ENCODE assay signal across 16 cellular contexts in genomic region chr12:6083606-6084005, GRCh38. TPM values are rescaled to one million over a fixed set of nuclear protein-coding genes. Genes with fewer than 3 reads are reported as not detected.
A peak's percentile ranks its signal among the peaks of the same experiment; 100 is the strongest.
DNase-seq lines count a peak whose midpoint lies in the region; ATAC-seq and TF ChIP-seq lines count a peak whose summit lies in the region.
"Had no signal": no experiment of that assay in that cellular context is flagged by ENCODE, and none has a peak within 500 bp of the region (broad histone marks: within the 10 kb centered on the region; RNA-seq: fewer than 3 reads in every experiment).

No MANE protein-coding gene starts in this region.

- H3K79me2 ChIP-seq in neural progenitor cell (ENCODE audit: low read depth) = no peaks in the 10 kb centered on the region

- CTCF ChIA-PET in activated CD4-positive, alpha-beta T cell treated with anti-CD3 and anti-CD28 coated beads, Interleukin-2, amount 10 ng/mL, durations not matched to agents 7 days and 5 days (lab: Charles Lee) = interaction anchor here (0.7 kb wide), 1 partner anchor 12 kb away, joined by 3 read pairs; no protein-coding TSS in a partner anchor

- H3K27me3 Mint-ChIP-seq in endodermal cell (ENCODE audit: insufficient read depth) (no peaks in the 10 kb centered on the region), neural progenitor cell (ENCODE audit: insufficient read depth, low read depth) (peaks cover 6% of the 10 kb centered on the region)
- H3K27me3 Mint-ChIP-seq in activated CD4-positive, alpha-beta T cell treated with anti-CD3 and anti-CD28 coated beads, Interleukin-2, amount 10 ng/mL, durations not matched to agents 7 days and 5 days = no peaks in the 10 kb centered on the region

- peaks cover 10% of the 10 kb centered on the region for H3K4me1 ChIP-seq in right cardiac atrium (ENCODE audit: control insufficient read depth, insufficient read depth, low read length)
- H3K4me1 ChIP-seq in endodermal cell (ENCODE audit: control insufficient read depth, insufficient read depth, low read length) = peaks cover 17% of the 10 kb centered on the region
- H3K4me1 ChIP-seq in neural progenitor cell = peaks cover 26% of the 10 kb centered on the region

- H3K4me2 ChIP-seq in neural progenitor cell = peak overlapping the region; percentile 70

- H3K36me3 ChIP-seq in endodermal cell (ENCODE audit: control insufficient read depth, insufficient read depth, low read length) (peaks cover 10% of the 10 kb centered on the region), neural progenitor cell (no peaks in the 10 kb centered on the region)

- H3K9me3 Mint-ChIP-seq in endodermal cell = no peaks in the 10 kb centered on the region
- no peaks in the 10 kb centered on the region for H3K9me3 Mint-ChIP-seq in neural progenitor cell
- H3K9me3 Mint-ChIP-seq in activated CD4-positive, alpha-beta T cell treated with anti-CD3 and anti-CD28 coated beads, Interleukin-2, amount 10 ng/mL, durations not matched to agents 7 days and 5 days = no peaks in the 10 kb centered on the region
- H3K9me3 Mint-ChIP-seq: CD8-positive, alpha-beta T cell; natural killer cell treated with Interleukin-12 subunit alpha and Interleukin-12 subunit beta and Interleukin-15 and Interleukin-18, amount 100 ng/mL, for 72 hours had no signal

- WGBS in right cardiac atrium = 75% methylated on average over 4 of the region's 4 CpGs
- WGBS in endodermal cell (ENCODE audit: insufficient coverage in 1 of 2, insufficient read length in 1 of 2), 2 experiments = 70 to 86% methylated on average over 4 of the region's 4 CpGs

- H3K4me3 Mint-ChIP-seq in endodermal cell (no peak overlapping the region), neural progenitor cell (peak overlapping the region; percentile 7)
- H3K4me3 Mint-ChIP-seq in activated CD4-positive, alpha-beta T cell treated with anti-CD3 and anti-CD28 coated beads, Interleukin-2, amount 10 ng/mL, durations not matched to agents 7 days and 5 days = no peak overlapping the region
- H3K4me3 Mint-ChIP-seq: CD8-positive, alpha-beta T cell; natural killer cell treated with Interleukin-12 subunit alpha and Interleukin-12 subunit beta and Interleukin-15 and Interleukin-18, amount 100 ng/mL, for 72 hours had no signal

- TF ChIP-seq CTCF in endodermal cell (conservative IDR thresholded peaks at IDR 0.05) = no peak
- no peak for TF ChIP-seq CTCF in neural progenitor cell (IDR thresholded peaks at IDR 0.05)

- H3K9me3 ChIP-seq in right cardiac atrium (ENCODE audit: control insufficient read depth, low read length) = no peaks in the 10 kb centered on the region
- no peaks in the 10 kb centered on the region for H3K9me3 ChIP-seq in endodermal cell (ENCODE audit: control insufficient read depth, low read length)
- no peaks in the 10 kb centered on the region for H3K9me3 ChIP-seq in neural progenitor cell (ENCODE audit: low read depth)

- ATAC-seq in right cardiac atrium (no peak), left ventricle myocardium superior (no peak)
- ATAC-seq: CD8-positive, alpha-beta T cell; natural killer cell treated with Interleukin-12 subunit alpha and Interleukin-12 subunit beta and Interleukin-15 and Interleukin-18, amount 100 ng/mL, for 72 hours; stimulated activated naive CD8-positive, alpha-beta T cell treated with anti-CD3 and anti-CD28 coated beads, Interleukin-15, Interleukin-2, amounts not matched to agents 100 U/mL and 50 U/mL, for 24 hours had no signal

- H2AFZ ChIP-seq in neural progenitor cell (replicated peaks) = no peak overlapping the region

- H3K27ac Mint-ChIP-seq in endodermal cell (peak overlapping the region; percentile 94), neural progenitor cell (peak overlapping the region; percentile 98)
- no peak overlapping the region for H3K27ac Mint-ChIP-seq in activated CD4-positive, alpha-beta T cell treated with anti-CD3 and anti-CD28 coated beads, Interleukin-2, amount 10 ng/mL, durations not matched to agents 7 days and 5 days
- H3K27ac Mint-ChIP-seq: CD8-positive, alpha-beta T cell; natural killer cell treated with Interleukin-12 subunit alpha and Interleukin-12 subunit beta and Interleukin-15 and Interleukin-18, amount 100 ng/mL, for 72 hours had no signal

- H3K36me3 Mint-ChIP-seq in endodermal cell (ENCODE audit: low read depth) (peaks cover 69% of the 10 kb centered on the region), neural progenitor cell (no peaks in the 10 kb centered on the region)
- H3K36me3 Mint-ChIP-seq in activated CD4-positive, alpha-beta T cell treated with anti-CD3 and anti-CD28 coated beads, Interleukin-2, amount 10 ng/mL, durations not matched to agents 7 days and 5 days (ENCODE audit: low read depth) = no peaks in the 10 kb centered on the region
- H3K36me3 Mint-ChIP-seq: CD8-positive, alpha-beta T cell; natural killer cell treated with Interleukin-12 subunit alpha and Interleukin-12 subunit beta and Interleukin-15 and Interleukin-18, amount 100 ng/mL, for 72 hours had no signal

- intact Hi-C loops in right cardiac atrium (cut with DNase I) (loop anchor here in 1 of 4 donors (5.0 kb wide), 1 partner anchor 39 kb away; the partner anchor contains the start of gene VWF), left ventricle myocardium superior (cut with micrococcal nuclease) (no loop called here)

- H3K9ac ChIP-seq in endodermal cell (ENCODE audit: extremely low read depth, low read length, poor library complexity, severe bottlenecking) = no peak overlapping the region
- H3K9ac ChIP-seq in neural progenitor cell = no peak overlapping the region

- POLR2A ChIA-PET in activated CD4-positive, alpha-beta T cell treated with anti-CD3 and anti-CD28 coated beads, Interleukin-2, amount 10 ng/mL, durations not matched to agents 7 days and 5 days (lab: Charles Lee) = no interaction called here

- H3K4me3 ChIP-seq in right cardiac atrium (ENCODE audit: low read length) (no peak overlapping the region), endodermal cell (ENCODE audit: low read length) (no peak overlapping the region), neural progenitor cell (no peak overlapping the region)

- H3K27me3 ChIP-seq in right cardiac atrium (ENCODE audit: control insufficient read depth, insufficient read depth) (no peaks in the 10 kb centered on the region), endodermal cell (ENCODE audit: control insufficient read depth, insufficient read depth, low read length, poor library complexity, severe bottlenecking) (no peaks in the 10 kb centered on the region), neural progenitor cell (no peaks in the 10 kb centered on the region)

- H4K20me1 ChIP-seq in neural progenitor cell (ENCODE audit: low read depth) = no peaks in the 10 kb centered on the region

- no peak for DNase-seq in right cardiac atrium
- no peak for DNase-seq in left ventricle myocardium superior
- DNase-seq in endodermal cell = no peak
- DNase-seq in neural progenitor cell (ENCODE audit: low spot score) = no peak
- DNase-seq in SKM-1 treated with dmso at 0.1 percent for 144 hours (lab: John Stamatoyannopoulos, UW; ENCODE audit: unreplicated experiment) = no peak
- DNase-seq in activated CD4-positive, alpha-beta T cell treated with anti-CD3 and anti-CD28 coated beads, Interleukin-2, amount 10 ng/mL, durations not matched to agents 7 days and 5 days = no peak
- DNase-seq in NCI-H1930 (lab: John Stamatoyannopoulos, UW) = no peak
- DNase-seq in H4 (ENCODE audit: low spot score) = no peak
- DNase-seq: activated effector memory CD4-positive, alpha-beta T cell treated with anti-CD3 and anti-CD28 coated beads, Interleukin-2, amount 50 U/mL, for 16 hours; CD8-positive, alpha-beta T cell; cerebellar nuclear complex; SHP77 treated with DMSO at 0.1 percent for 48 hours; stimulated activated naive CD8-positive, alpha-beta T cell treated with anti-CD3 and anti-CD28 coated beads, Interleukin-15, Interleukin-2, amounts not matched to agents 100 U/mL and 50 U/mL, for 24 hours; T-helper 9 cell had no signal

- H3K4me1 Mint-ChIP-seq in endodermal cell (peaks cover 34% of the 10 kb centered on the region), neural progenitor cell (peaks cover 47% of the 10 kb centered on the region)
- no peaks in the 10 kb centered on the region for H3K4me1 Mint-ChIP-seq in activated CD4-positive, alpha-beta T cell treated with anti-CD3 and anti-CD28 coated beads, Interleukin-2, amount 10 ng/mL, durations not matched to agents 7 days and 5 days

- peaks cover 27% of the 10 kb centered on the region for H3F3A ChIP-seq in neural progenitor cell (ENCODE audit: low read depth)

- peak overlapping the region; percentile 40 for H3K27ac ChIP-seq in right cardiac atrium (ENCODE audit: low read length)
- H3K27ac ChIP-seq in endodermal cell (ENCODE audit: low read depth, low read length) = peak overlapping the region; percentile 96
- no peak overlapping the region for H3K27ac ChIP-seq in neural progenitor cell

RNA-seq across cellular contexts. Expression of gene VWF, which starts 40.9 kb away (rescaled TPM):
- 100 to 1,000 TPM; 144 to 388 (median 269) TPM for total RNA-seq in right cardiac atrium
- polyA plus RNA-seq in right cardiac atrium = 181 TPM
- 275 TPM for total RNA-seq in left ventricle myocardium superior
- total RNA-seq in endodermal cell = 100 to 1,000 TPM; 248 to 476 TPM
- 2.9 TPM for polyA plus RNA-seq in endodermal cell (2013, experiment 1 of 2)
- 4.7 TPM for polyA plus RNA-seq in endodermal cell (2013, experiment 2 of 2)
- total RNA-seq in neural progenitor cell (ENCODE audit: low replicate concordance) = 8.0 and 11.3 TPM in 2 replicates
- not detected for total RNA-seq in activated CD4-positive, alpha-beta T cell treated with anti-CD3 and anti-CD28 coated beads, Interleukin-2, amount 10 ng/mL, durations not matched to agents 7 days and 5 days
- 0.08 and 0.23 TPM in 2 replicates for total RNA-seq in H4 (2014; rRNA removed; shearing (Covaris generic))
- total RNA-seq: CD8-positive, alpha-beta T cell; Daoy; natural killer cell treated with Interleukin-12 subunit alpha and Interleukin-12 subunit beta and Interleukin-15 and Interleukin-18, amount 100 ng/mL, for 72 hours had no signal

Comparison
In these comparisons a context has a peak if more than half of its experiments do, and no peak if none do; other contexts are left out.
1. RNA of gene VWF, which starts 40.9 kb away (total RNA-seq): 248 to 476 TPM in endodermal cell, 144 to 388 TPM in right cardiac atrium and 275 TPM in left ventricle myocardium superior (single experiment); 8.0 to 11.3 TPM in neural progenitor cell, 0.08 to 0.23 TPM in H4 and not detected in activated CD4-positive, alpha-beta T cell treated with anti-CD3 and anti-CD28 coated beads, Interleukin-2, amount 10 ng/mL, durations not matched to agents 7 days and 5 days; every median in the first group is over 10 times any median in the second.